ENCODE assay signal across 8 cellular contexts in genomic region chr7:87345166-87345927, GRCh38. TPM values are rescaled to one million over a fixed set of nuclear protein-coding genes. Genes with fewer than 3 reads are reported as not detected.
A peak's percentile ranks its signal among the peaks of the same experiment; 100 is the strongest.
DNase-seq lines count a peak whose midpoint lies in the region; ATAC-seq, FAIRE-seq and TF ChIP-seq lines count a peak whose summit lies in the region.

A gene with protein sequence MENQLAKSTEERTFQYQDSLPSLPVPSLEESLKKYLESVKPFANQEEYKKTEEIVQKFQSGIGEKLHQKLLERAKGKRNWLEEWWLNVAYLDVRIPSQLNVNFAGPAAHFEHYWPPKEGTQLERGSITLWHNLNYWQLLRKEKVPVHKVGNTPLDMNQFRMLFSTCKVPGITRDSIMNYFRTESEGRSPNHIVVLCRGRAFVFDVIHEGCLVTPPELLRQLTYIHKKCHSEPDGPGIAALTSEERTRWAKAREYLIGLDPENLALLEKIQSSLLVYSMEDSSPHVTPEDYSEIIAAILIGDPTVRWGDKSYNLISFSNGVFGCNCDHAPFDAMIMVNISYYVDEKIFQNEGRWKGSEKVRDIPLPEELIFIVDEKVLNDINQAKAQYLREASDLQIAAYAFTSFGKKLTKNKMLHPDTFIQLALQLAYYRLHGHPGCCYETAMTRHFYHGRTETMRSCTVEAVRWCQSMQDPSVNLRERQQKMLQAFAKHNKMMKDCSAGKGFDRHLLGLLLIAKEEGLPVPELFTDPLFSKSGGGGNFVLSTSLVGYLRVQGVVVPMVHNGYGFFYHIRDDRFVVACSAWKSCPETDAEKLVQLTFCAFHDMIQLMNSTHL (plus strand): TSS chr7:87345664. CDS start chr7:87349069, 3,405 bp downstream.

- DNase-seq in ACHN (peak; percentile 99), NCI-H2171 treated with DMSO at 0.1 percent for 48 hours (lab: John Stamatoyannopoulos, UW) (peak; percentile 94), WERI-Rb-1 (peak; percentile 96), bronchial epithelial cell (ENCODE audit: low read depth) (peak; percentile 88), iPS-NIHi11 (ENCODE audit: low spot score) (peak; percentile 95), small intestine (peak; percentile 98)

- TF ChIP-seq CTCF in WERI-Rb-1 (IDR thresholded peaks at IDR 0.05; ENCODE audit: low read depth, low read length) (no peak), bronchial epithelial cell (IDR thresholded peaks at IDR 0.05; ENCODE audit: insufficient read depth, low read length, severe bottlenecking) (no peak)

- H3K27ac ChIP-seq in WERI-Rb-1 = peak within 1 kb of the TSS; percentile 74
- peak within 1 kb of the TSS; percentile 77 to 93 for H3K27ac ChIP-seq in small intestine (ENCODE audit: low read depth in 1 of 2, low read length in 1 of 2)

- H3K9me3 ChIP-seq in WERI-Rb-1 (ENCODE audit: severe bottlenecking) = no peaks in the 10 kb centered on the region
- no peaks in the 10 kb centered on the region for H3K9me3 ChIP-seq in small intestine (ENCODE audit: control insufficient read depth, low read depth)

- H3K4me3 ChIP-seq in WERI-Rb-1 (ENCODE audit: low read depth, low read length) = peak within 1 kb of the TSS; percentile 66
- H3K4me3 ChIP-seq in bronchial epithelial cell (ENCODE audit: low read depth, low read length) = peak within 1 kb of the TSS; percentile 83
- peak within 1 kb of the TSS; percentile 65 to 73 for H3K4me3 ChIP-seq in small intestine (ENCODE audit: low read depth in 1 of 2, low read length in 2 of 2)

- peaks cover 15% of the 10 kb centered on the region for H3K36me3 ChIP-seq in WERI-Rb-1
- peaks cover 8% of the 10 kb centered on the region for H3K36me3 ChIP-seq in bronchial epithelial cell (ENCODE audit: control insufficient read depth, insufficient read depth, low read length)
- H3K36me3 ChIP-seq in small intestine (ENCODE audit: control insufficient read depth in 2 of 2, insufficient read depth in 2 of 2, low read length in 2 of 2) = peaks cover 3 to 4% of the 10 kb centered on the region in 2 donors

- FAIRE-seq in bronchial epithelial cell (lab: Jason Lieb, UNC) (no peak), small intestine (lab: Jason Lieb, UNC) (no peak)

- peak; percentile 95 for ATAC-seq in GM18868 (IDR thresholded peaks at IDR 0.05; ENCODE audit: unreplicated experiment)
- ATAC-seq in HG03108 (IDR thresholded peaks at IDR 0.05; ENCODE audit: unreplicated experiment) = peak; percentile 97

- H3K4me1 ChIP-seq in small intestine (ENCODE audit: control insufficient read depth in 2 of 2, insufficient read depth in 1 of 2, low read depth in 1 of 2, low read length in 1 of 2) = peaks cover 0 to 3% of the 10 kb centered on the region in 2 donors

- in situ Hi-C loops in ACHN (cut with HindIII; ENCODE audit: low pct_ligation_motif_present, low pct_unique_long_range_greater_than_20kb, low sequenced_read_pairs) = no loop called here

- 0 to 1% (median 0%) methylated on average over 52 to 53 of the region's 53 CpGs for WGBS in small intestine, 3 donors

- H3K27me3 ChIP-seq in WERI-Rb-1 (ENCODE audit: insufficient read depth, low read depth, severe bottlenecking) (no peaks in the 10 kb centered on the region), bronchial epithelial cell (ENCODE audit: control insufficient read depth, insufficient read depth, low read length) (no peaks in the 10 kb centered on the region), small intestine (ENCODE audit: control insufficient read depth in 2 of 2, insufficient read depth in 2 of 2, low read length in 2 of 2) (no peaks in the 10 kb centered on the region)

RNA-seq across cellular contexts. Expression of the gene that starts here (rescaled TPM):
- total RNA-seq in bronchial epithelial cell = 12.9 and 16.1 TPM in 2 replicates
- polyA plus RNA-seq in small intestine = 10 to 100 TPM; 13.1 to 57.5 (median 25.7) TPM

Comparison
In these comparisons a context has a peak if more than half of its experiments do, and no peak if none do; other contexts are left out.
1. Peak in every context shown above with its lines: DNase-seq, ATAC-seq, H3K4me3 ChIP-seq and H3K27ac ChIP-seq.